ENCODE assay signal across 2 cellular contexts in the genomic region with DNA sequence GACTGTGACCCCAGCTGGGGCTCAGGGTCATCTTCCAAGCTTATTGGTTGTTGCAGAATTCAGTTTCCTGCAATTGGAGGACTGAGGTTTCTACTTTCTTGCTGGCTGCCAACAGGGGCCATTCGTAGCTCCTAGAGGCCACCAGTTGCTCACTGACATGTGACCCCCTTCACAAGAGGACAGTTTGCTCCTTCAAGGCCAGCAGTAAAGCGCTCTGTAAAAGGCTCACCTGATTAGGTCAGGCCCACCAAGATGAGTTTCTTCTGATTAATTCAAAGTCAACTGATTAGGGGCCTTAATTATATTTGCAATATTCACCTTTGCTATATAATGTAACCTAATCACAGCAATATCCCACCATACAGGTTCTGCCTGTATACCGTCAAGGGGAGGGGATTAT.
TF ChIP-seq lines count a peak whose summit lies in the region.

No MANE protein-coding gene starts in this region.

TF ChIP-seq in IMR-90, 13 proteins besides CTCF, POLR2A, EP300 and RAD21 (continued from another document):
- TF ChIP-seq, protein P1, sequence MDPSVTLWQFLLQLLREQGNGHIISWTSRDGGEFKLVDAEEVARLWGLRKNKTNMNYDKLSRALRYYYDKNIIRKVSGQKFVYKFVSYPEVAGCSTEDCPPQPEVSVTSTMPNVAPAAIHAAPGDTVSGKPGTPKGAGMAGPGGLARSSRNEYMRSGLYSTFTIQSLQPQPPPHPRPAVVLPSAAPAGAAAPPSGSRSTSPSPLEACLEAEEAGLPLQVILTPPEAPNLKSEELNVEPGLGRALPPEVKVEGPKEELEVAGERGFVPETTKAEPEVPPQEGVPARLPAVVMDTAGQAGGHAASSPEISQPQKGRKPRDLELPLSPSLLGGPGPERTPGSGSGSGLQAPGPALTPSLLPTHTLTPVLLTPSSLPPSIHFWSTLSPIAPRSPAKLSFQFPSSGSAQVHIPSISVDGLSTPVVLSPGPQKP (IDR thresholded peaks at IDR 0.05; ENCODE audit: borderline replicate concordance, low read depth, low read length), result no peak
- TF ChIP-seq, protein P2, sequence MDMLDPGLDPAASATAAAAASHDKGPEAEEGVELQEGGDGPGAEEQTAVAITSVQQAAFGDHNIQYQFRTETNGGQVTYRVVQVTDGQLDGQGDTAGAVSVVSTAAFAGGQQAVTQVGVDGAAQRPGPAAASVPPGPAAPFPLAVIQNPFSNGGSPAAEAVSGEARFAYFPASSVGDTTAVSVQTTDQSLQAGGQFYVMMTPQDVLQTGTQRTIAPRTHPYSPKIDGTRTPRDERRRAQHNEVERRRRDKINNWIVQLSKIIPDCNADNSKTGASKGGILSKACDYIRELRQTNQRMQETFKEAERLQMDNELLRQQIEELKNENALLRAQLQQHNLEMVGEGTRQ (IDR thresholded peaks at IDR 0.05; ENCODE audit: low read depth, low read length), result no peak
- no peak for TF ChIP-seq RCOR1 (IDR thresholded peaks at IDR 0.05; ENCODE audit: insufficient replicate concordance, low read length)
- no peak for TF ChIP-seq SMC3 (IDR thresholded peaks at IDR 0.05; ENCODE audit: low read depth, low read length)
- no peak for TF ChIP-seq FOS (IDR thresholded peaks at IDR 0.05; ENCODE audit: low read depth, low read length)
- TF ChIP-seq CHD1 (IDR thresholded peaks at IDR 0.05; ENCODE audit: low read depth, low read length), result no peak
- TF ChIP-seq CEBPB (IDR thresholded peaks at IDR 0.05; ENCODE audit: low read depth, low read length), result no peak
TF ChIP-seq in IMR-90: peak in this region for 0.

TF ChIP-seq in K562, 482 proteins besides CTCF, POLR2A, EP300 and RAD21 (continued from another document):
- TF ChIP-seq, protein P3, sequence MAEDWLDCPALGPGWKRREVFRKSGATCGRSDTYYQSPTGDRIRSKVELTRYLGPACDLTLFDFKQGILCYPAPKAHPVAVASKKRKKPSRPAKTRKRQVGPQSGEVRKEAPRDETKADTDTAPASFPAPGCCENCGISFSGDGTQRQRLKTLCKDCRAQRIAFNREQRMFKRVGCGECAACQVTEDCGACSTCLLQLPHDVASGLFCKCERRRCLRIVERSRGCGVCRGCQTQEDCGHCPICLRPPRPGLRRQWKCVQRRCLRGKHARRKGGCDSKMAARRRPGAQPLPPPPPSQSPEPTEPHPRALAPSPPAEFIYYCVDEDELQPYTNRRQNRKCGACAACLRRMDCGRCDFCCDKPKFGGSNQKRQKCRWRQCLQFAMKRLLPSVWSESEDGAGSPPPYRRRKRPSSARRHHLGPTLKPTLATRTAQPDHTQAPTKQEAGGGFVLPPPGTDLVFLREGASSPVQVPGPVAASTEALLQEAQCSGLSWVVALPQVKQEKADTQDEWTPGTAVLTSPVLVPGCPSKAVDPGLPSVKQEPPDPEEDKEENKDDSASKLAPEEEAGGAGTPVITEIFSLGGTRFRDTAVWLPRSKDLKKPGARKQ (CRISPR knock-in tag; IDR thresholded peaks at IDR 0.05), result no peak
- no peak for TF ChIP-seq OTX1 (CRISPR knock-in tag; IDR thresholded peaks at IDR 0.05)
- no peak for TF ChIP-seq ILK (tag; IDR thresholded peaks at IDR 0.05; ENCODE audit: borderline replicate concordance, low read depth)
- no peak for TF ChIP-seq ZNF239 (CRISPR knock-in tag; IDR thresholded peaks at IDR 0.05)
- no peak for TF ChIP-seq ZNF584 (CRISPR knock-in tag; IDR thresholded peaks at IDR 0.05; ENCODE audit: low read depth)
- TF ChIP-seq MEF2D (tag; conservative IDR thresholded peaks at IDR 0.05; ENCODE audit: low read depth), result no peak
- TF ChIP-seq DMBX1 (CRISPR knock-in tag; IDR thresholded peaks at IDR 0.05; ENCODE audit: borderline replicate concordance), result no peak
- TF ChIP-seq ZZZ3 (IDR thresholded peaks at IDR 0.05), result no peak
- TF ChIP-seq U2AF2 (optimal IDR thresholded peaks at IDR 0.05; ENCODE audit: low read depth, low read length), result no peak
- TF ChIP-seq TARDBP (IDR thresholded peaks at IDR 0.05), result no peak
- no peak for TF ChIP-seq RAD51 (IDR thresholded peaks at IDR 0.05; ENCODE audit: borderline replicate concordance, low read depth)
- TF ChIP-seq CHCHD3 (CRISPR knock-in tag; IDR thresholded peaks at IDR 0.05), result no peak
- TF ChIP-seq TCFL5 (CRISPR knock-in tag; conservative IDR thresholded peaks at IDR 0.05), result no peak
- TF ChIP-seq FOXM1 (IDR thresholded peaks at IDR 0.05; ENCODE audit: low read depth), result peak; percentile 46; the same call in 1 of the 2 replicates
- no peak for TF ChIP-seq FOXM1 (CRISPR knock-in tag; IDR thresholded peaks at IDR 0.05; ENCODE audit: low read depth)
- TF ChIP-seq ZSCAN32 (CRISPR knock-in tag; IDR thresholded peaks at IDR 0.05), result no peak
- TF ChIP-seq ZNF134 (CRISPR knock-in tag; conservative IDR thresholded peaks at IDR 0.05), result peak; percentile 100
- no peak for TF ChIP-seq FOXJ2 (tag; IDR thresholded peaks at IDR 0.05)
